ENCODE assay signal across 1 cellular context in genomic region chr4:89111833-89112563, GRCh38.
TF ChIP-seq lines count a peak whose summit lies in the region.

No MANE protein-coding gene starts in this region.

TF ChIP-seq in HepG2, 621 proteins besides CTCF, POLR2A, EP300 and RAD21 (continued from another document and continues in another):
- no peak for TF ChIP-seq ZNF18 (CRISPR knock-in tag; IDR thresholded peaks at IDR 0.05; ENCODE audit: insufficient replicate concordance)
- no peak for TF ChIP-seq TEF (CRISPR knock-in tag; IDR thresholded peaks at IDR 0.05)
- TF ChIP-seq TRIM24 (CRISPR knock-in tag; IDR thresholded peaks at IDR 0.05): no peak
- TF ChIP-seq ONECUT2 (CRISPR knock-in tag; IDR thresholded peaks at IDR 0.05): no peak
- TF ChIP-seq THAP9 (CRISPR knock-in tag; IDR thresholded peaks at IDR 0.05; ENCODE audit: borderline replicate concordance): no peak
- TF ChIP-seq ZKSCAN1 (IDR thresholded peaks at IDR 0.05; ENCODE audit: low read length): peak; percentile 59
- no peak for TF ChIP-seq CEBPZ (IDR thresholded peaks at IDR 0.05; ENCODE audit: low read length)
- TF ChIP-seq ZFYVE20 (CRISPR knock-in tag; IDR thresholded peaks at IDR 0.05; ENCODE audit: borderline replicate concordance, low read depth): no peak
- peak; percentile 62 for TF ChIP-seq MAX (IDR thresholded peaks at IDR 0.05)
- TF ChIP-seq ZNF207 (IDR thresholded peaks at IDR 0.05; ENCODE audit: borderline replicate concordance): no peak
- TF ChIP-seq SP5 (CRISPR knock-in tag; IDR thresholded peaks at IDR 0.05; ENCODE audit: borderline replicate concordance, low read depth): no peak; the same call in 1 of the 2 replicates
- no peak; the same call in 1 of the 2 replicates for TF ChIP-seq ZNF572 (CRISPR knock-in tag; IDR thresholded peaks at IDR 0.05)
- TF ChIP-seq ZBTB7B (CRISPR knock-in tag; IDR thresholded peaks at IDR 0.05): 0 out of 2 replicates have a peak, but pooled peaks have one; percentile 67
- no peak for TF ChIP-seq CREB3 (CRISPR knock-in tag; IDR thresholded peaks at IDR 0.05)
- TF ChIP-seq GPBP1L1 (CRISPR knock-in tag; IDR thresholded peaks at IDR 0.05): no peak
- peak; percentile 93 for TF ChIP-seq MED1 (CRISPR knock-in tag; IDR thresholded peaks at IDR 0.05)
- no peak for TF ChIP-seq AKNA (CRISPR knock-in tag; IDR thresholded peaks at IDR 0.05; ENCODE audit: borderline replicate concordance)
- TF ChIP-seq ZFP36L2 (CRISPR knock-in tag; IDR thresholded peaks at IDR 0.05): no peak
- no peak for TF ChIP-seq TMF1 (CRISPR knock-in tag; IDR thresholded peaks at IDR 0.05; ENCODE audit: low read depth)
- no peak for TF ChIP-seq PHB2 (IDR thresholded peaks at IDR 0.05; ENCODE audit: partially characterized antibody)
- TF ChIP-seq ZNF790 (CRISPR knock-in tag; IDR thresholded peaks at IDR 0.05; ENCODE audit: borderline replicate concordance): no peak
- no peak for TF ChIP-seq PTBP1 (IDR thresholded peaks at IDR 0.05; ENCODE audit: low read depth, low read length, poor library complexity, severe bottlenecking)
- no peak for TF ChIP-seq MLXIP (CRISPR knock-in tag; IDR thresholded peaks at IDR 0.05; ENCODE audit: borderline replicate concordance)
- TF ChIP-seq SMAD3 (CRISPR knock-in tag; IDR thresholded peaks at IDR 0.05): peak; percentile 90
- TF ChIP-seq ZMYM3 (CRISPR knock-in tag; IDR thresholded peaks at IDR 0.05): peak; percentile 57; the same call in 1 of the 2 replicates
- 0 out of 2 replicates have a peak, but pooled peaks have one; percentile 57 for TF ChIP-seq ZNF335 (CRISPR knock-in tag; IDR thresholded peaks at IDR 0.05)
- peak; percentile 65; the same call in 1 of the 2 replicates for TF ChIP-seq HINFP (CRISPR knock-in tag; IDR thresholded peaks at IDR 0.05; ENCODE audit: low read depth)
- no peak for TF ChIP-seq GMEB2 (CRISPR knock-in tag; IDR thresholded peaks at IDR 0.05; ENCODE audit: low read depth)
- TF ChIP-seq CHD4 (IDR thresholded peaks at IDR 0.05; ENCODE audit: borderline replicate concordance, low read length): no peak
- peak; percentile 76; the same call in 1 of the 2 replicates for TF ChIP-seq ZNF766 (CRISPR knock-in tag; IDR thresholded peaks at IDR 0.05; ENCODE audit: borderline replicate concordance)
- no peak for TF ChIP-seq CHD2 (IDR thresholded peaks at IDR 0.05; ENCODE audit: low read depth, low read length)
- TF ChIP-seq HNF4A (CRISPR knock-in tag; IDR thresholded peaks at IDR 0.05): peak; percentile 91
- no peak for TF ChIP-seq JARID2 (CRISPR knock-in tag; IDR thresholded peaks at IDR 0.05; ENCODE audit: insufficient replicate concordance)
- no peak for TF ChIP-seq ZNF83 (CRISPR knock-in tag; IDR thresholded peaks at IDR 0.05; ENCODE audit: borderline replicate concordance)
- TF ChIP-seq SYNCRIP (IDR thresholded peaks at IDR 0.05; ENCODE audit: insufficient read depth, low read depth, low read length): no peak
